Comparison of ENCODE assay signal across 26 cellular contexts in genomic region chr1:108502138-108502537, GRCh38. TPM values are rescaled to one million over a fixed set of nuclear protein-coding genes. Genes with fewer than 3 reads are reported as not detected.
"Had no signal": no experiment of that assay in that cellular context is flagged by ENCODE, and none has a peak within 500 bp of the region (broad histone marks: within the 10 kb centered on the region; RNA-seq: fewer than 3 reads in every experiment).

No MANE protein-coding gene starts in this region.

- H3K27ac Mint-ChIP-seq: activated B cell treated with CpG ODN at 0.5 μM for 24 hours; activated CD4-positive, alpha-beta memory T cell treated with anti-CD3 and anti-CD28 coated beads for 36 hours; activated CD8-positive, alpha-beta memory T cell treated with anti-CD3 and anti-CD28 coated beads, Interleukin-2, amount 10 ng/mL, durations not matched to agents 7 days and 5 days; naive B cell; neural progenitor cell; stimulated activated memory B cell treated with anti-CD40 and anti-IgM and Interleukin-4, amounts not matched to agents 10 μg/mL and 1 μg/mL and 100 μg/mL, for 72 hours; T-helper 2 cell treated with Interferon-gamma antibody and Interleukin-4, amounts not matched to agents 5 μg/mL and 100 μg/mL, for 36 hours had no signal

- H3K4me1 ChIP-seq: gastrocnemius medialis, neural progenitor cell, psoas muscle, testis had no signal

- H3K9me3 ChIP-seq: gastrocnemius medialis, ovary, psoas muscle, testis, upper lobe of left lung had no signal

- H3K4me3 ChIP-seq: coronary artery, gastrocnemius medialis, lung, neural progenitor cell, ovary, psoas muscle, testis, upper lobe of left lung had no signal

- DNase-seq: activated B cell treated with CpG ODN at 0.5 μM for 24 hours; activated CD4-positive, alpha-beta memory T cell treated with anti-CD3 and anti-CD28 coated beads for 36 hours; activated CD4-positive, alpha-beta T cell treated with anti-CD3 and anti-CD28 coated beads for 4 hours; activated CD8-positive, alpha-beta memory T cell treated with anti-CD3 and anti-CD28 coated beads, Interleukin-2, amount 10 ng/mL, durations not matched to agents 7 days and 5 days; activated naive CD4-positive, alpha-beta T cell; anterior cingulate cortex; gastrocnemius medialis; head of caudate nucleus; kidney; naive B cell; ovary; psoas muscle; right cardiac atrium; small intestine; stimulated activated CD4-positive, alpha-beta T cell treated with anti-CD3 and anti-CD28 coated beads, Interleukin-4, amount 100 ng/mL, for 1 hour; testis; upper lobe of left lung had no signal

- H3K4me3 Mint-ChIP-seq: activated B cell treated with CpG ODN at 0.5 μM for 24 hours; activated CD4-positive, alpha-beta memory T cell treated with anti-CD3 and anti-CD28 coated beads for 36 hours; activated CD8-positive, alpha-beta memory T cell treated with anti-CD3 and anti-CD28 coated beads, Interleukin-2, amount 10 ng/mL, durations not matched to agents 7 days and 5 days; central memory CD8-positive, alpha-beta T cell; neural progenitor cell; stimulated activated memory B cell treated with anti-CD40 and anti-IgM and Interleukin-4, amounts not matched to agents 10 μg/mL and 1 μg/mL and 100 μg/mL, for 72 hours; T-helper 2 cell treated with Interferon-gamma antibody and Interleukin-4, amounts not matched to agents 5 μg/mL and 100 μg/mL, for 36 hours had no signal

- H3K27me3 Mint-ChIP-seq: stimulated activated memory B cell treated with anti-CD40 and anti-IgM and Interleukin-4, amounts not matched to agents 10 μg/mL and 1 μg/mL and 100 μg/mL, for 72 hours had no signal

- H3K4me2 ChIP-seq: neural progenitor cell had no signal

- H3K27me3 ChIP-seq: gastrocnemius medialis, neural progenitor cell, ovary, testis, upper lobe of left lung had no signal

- H3K4me1 Mint-ChIP-seq: activated B cell treated with CpG ODN at 0.5 μM for 24 hours; activated CD8-positive, alpha-beta memory T cell treated with anti-CD3 and anti-CD28 coated beads, Interleukin-2, amount 10 ng/mL, durations not matched to agents 7 days and 5 days; central memory CD8-positive, alpha-beta T cell; naive B cell; stimulated activated memory B cell treated with anti-CD40 and anti-IgM and Interleukin-4, amounts not matched to agents 10 μg/mL and 1 μg/mL and 100 μg/mL, for 72 hours had no signal

- H3K9ac ChIP-seq: neural progenitor cell had no signal

- H3K9me3 Mint-ChIP-seq: activated B cell treated with CpG ODN at 0.5 μM for 24 hours; activated CD4-positive, alpha-beta memory T cell treated with anti-CD3 and anti-CD28 coated beads for 36 hours; central memory CD8-positive, alpha-beta T cell; naive B cell; neural progenitor cell; stimulated activated memory B cell treated with anti-CD40 and anti-IgM and Interleukin-4, amounts not matched to agents 10 μg/mL and 1 μg/mL and 100 μg/mL, for 72 hours; T-helper 2 cell treated with Interferon-gamma antibody and Interleukin-4, amounts not matched to agents 5 μg/mL and 100 μg/mL, for 36 hours had no signal

- H3K36me3 Mint-ChIP-seq: activated CD4-positive, alpha-beta memory T cell treated with anti-CD3 and anti-CD28 coated beads for 36 hours; naive B cell; neural progenitor cell; stimulated activated memory B cell treated with anti-CD40 and anti-IgM and Interleukin-4, amounts not matched to agents 10 μg/mL and 1 μg/mL and 100 μg/mL, for 72 hours had no signal

- H3K27ac ChIP-seq: coronary artery, gastrocnemius medialis, neural progenitor cell, ovary, psoas muscle, testis, upper lobe of left lung had no signal

- ATAC-seq: activated CD8-positive, alpha-beta memory T cell treated with anti-CD3 and anti-CD28 coated beads, Interleukin-2, amount 10 ng/mL, durations not matched to agents 7 days and 5 days; gastrocnemius medialis; left lobe of liver; psoas muscle; right cardiac atrium; stimulated activated memory B cell treated with anti-CD40 and anti-IgM and Interleukin-4, amounts not matched to agents 10 μg/mL and 1 μg/mL and 100 μg/mL, for 72 hours had no signal

- H2AFZ ChIP-seq: neural progenitor cell had no signal

- H3K36me3 ChIP-seq: gastrocnemius medialis, neural progenitor cell, ovary, upper lobe of left lung had no signal

RNA-seq across cellular contexts. Expression of gene NBPF6, which starts 52.0 kb away (rescaled TPM):
- total RNA-seq: activated B cell treated with CpG ODN at 0.5 μM for 24 hours; activated CD8-positive, alpha-beta memory T cell treated with anti-CD3 and anti-CD28 coated beads, Interleukin-2, amount 10 ng/mL, durations not matched to agents 7 days and 5 days; gastrocnemius medialis; kidney; left lobe of liver; lung; mononuclear cell; psoas muscle; right cardiac atrium; upper lobe of left lung had no signal
- polyA plus RNA-seq: esophagus, ovary, psoas muscle, right cardiac atrium had no signal
